In the genomic region with DNA sequence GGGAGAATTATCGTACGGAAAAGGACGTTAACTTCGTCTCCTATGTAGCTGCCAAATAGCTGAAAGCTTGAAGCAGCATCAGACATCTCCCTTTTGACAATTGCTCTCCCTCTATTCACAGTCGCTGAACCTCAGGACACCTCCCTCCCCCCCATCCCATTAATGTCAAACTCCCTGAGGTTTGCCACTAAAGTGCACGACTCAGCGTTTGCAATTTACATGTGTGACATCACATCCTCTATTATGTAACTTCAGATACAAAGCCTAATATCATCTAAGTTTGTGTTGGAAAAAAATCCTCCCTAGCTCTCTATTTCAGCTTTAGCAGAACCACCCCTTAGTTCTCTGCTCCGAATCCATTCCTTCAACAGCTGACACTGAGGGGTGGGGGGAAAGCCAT, we compare ENCODE assay signal across 12 cellular contexts. TPM values are rescaled to one million over a fixed set of nuclear protein-coding genes. Genes with fewer than 3 reads are reported as not detected.
DNase-seq lines count a peak whose midpoint lies in the region; ATAC-seq, FAIRE-seq and TF ChIP-seq lines count a peak whose summit lies in the region.
"Had no signal": no experiment of that assay in that cellular context is flagged by ENCODE, and none has a peak within 500 bp of the region (broad histone marks: within the 10 kb centered on the region; RNA-seq: fewer than 3 reads in every experiment).

No MANE protein-coding gene starts in this region.

- dilution Hi-C loops in keratinocyte (cut with MboI; ENCODE audit: extremely low pct_ligation_motif_present, low sequenced_read_pairs): no loop called here

- intact Hi-C loops in upper lobe of right lung (cut with DNase I): no loop called here

- H3K9ac ChIP-seq in adipocyte (ENCODE audit: low read length) (no peak overlapping the region), keratinocyte (ENCODE audit: control insufficient read depth, extremely low read depth, insufficient read depth, low read length) (no peak overlapping the region)

- peak overlapping the region; percentile 40 for H2AFZ ChIP-seq in keratinocyte (ENCODE audit: control insufficient read depth, low read length)

- no peaks in the 10 kb centered on the region for H3K79me2 ChIP-seq in keratinocyte (ENCODE audit: control insufficient read depth, insufficient read depth, low read length)

- H3K27me3 ChIP-seq in adipocyte (replicated peaks; ENCODE audit: control insufficient read depth, insufficient read depth, low read length) (no peaks in the 10 kb centered on the region), keratinocyte (ENCODE audit: control insufficient read depth, extremely low read depth, insufficient read depth, low read length) (peaks cover 12% of the 10 kb centered on the region), upper lobe of right lung (no peaks in the 10 kb centered on the region), WERI-Rb-1 (ENCODE audit: insufficient read depth, low read depth, severe bottlenecking) (peaks cover 14% of the 10 kb centered on the region)

- DNase-seq in stimulated activated CD4-positive, alpha-beta T cell treated with anti-CD3 and anti-CD28 coated beads, Interleukin-2, amount 100 ng/mL, for 4 hours (ENCODE audit: low read depth): peak; percentile 24
- DNase-seq in stimulated activated CD4-positive, alpha-beta T cell treated with anti-CD3 and anti-CD28 coated beads, Interleukin-2, amount 100 ng/mL, for 48 hours: no peak
- DNase-seq in adipocyte (ENCODE audit: low read depth) (peak; percentile 12), keratinocyte (ENCODE audit: low read depth, low spot score) (no peak), upper lobe of right lung (no peak), NCI-H1694 (lab: John Stamatoyannopoulos, UW) (no peak), WERI-Rb-1 (no peak), COR-L47 (lab: John Stamatoyannopoulos, UW) (no peak)
- DNase-seq: mesendoderm, NCI-H2171, SHP77 had no signal

- H3K9me3 ChIP-seq in adipocyte (ENCODE audit: control insufficient read depth, low read length) (no peaks in the 10 kb centered on the region), keratinocyte (ENCODE audit: control insufficient read depth, low read depth, low read length) (no peaks in the 10 kb centered on the region), upper lobe of right lung (no peaks in the 10 kb centered on the region), WERI-Rb-1 (ENCODE audit: severe bottlenecking) (no peaks in the 10 kb centered on the region)

- no peaks in the 10 kb centered on the region for H4K20me1 ChIP-seq in keratinocyte (ENCODE audit: control insufficient read depth, extremely low read depth, insufficient read depth, low read length)

- H3K36me3 ChIP-seq in adipocyte (ENCODE audit: control insufficient read depth, insufficient read depth, low read length, severe bottlenecking) (no peaks in the 10 kb centered on the region), keratinocyte (ENCODE audit: control insufficient read depth in 2 of 2, extremely low read depth in 1 of 2, insufficient read depth in 2 of 2, low read length in 2 of 2) (no peaks in the 10 kb centered on the region), upper lobe of right lung (no peaks in the 10 kb centered on the region), WERI-Rb-1 (no peaks in the 10 kb centered on the region)

- no peak overlapping the region for H3K27ac ChIP-seq in keratinocyte (ENCODE audit: control insufficient read depth, insufficient read depth, low read length)
- H3K27ac ChIP-seq in upper lobe of right lung: peak overlapping the region; percentile 13
- no peak overlapping the region for H3K27ac ChIP-seq in WERI-Rb-1

- peak overlapping the region; percentile 49 for H3K4me2 ChIP-seq in keratinocyte (ENCODE audit: control insufficient read depth, extremely low read depth, insufficient read depth, low read depth, low read length)

- ATAC-seq in upper lobe of right lung: no peak

- peaks cover 14% of the 10 kb centered on the region for H3K4me1 ChIP-seq in adipocyte (ENCODE audit: control insufficient read depth, insufficient read depth, low read length)
- peaks cover 11% of the 10 kb centered on the region for H3K4me1 ChIP-seq in keratinocyte (ENCODE audit: control insufficient read depth, extremely low read depth, insufficient read depth, low read length)
- peaks cover 16% of the 10 kb centered on the region for H3K4me1 ChIP-seq in upper lobe of right lung

- H3K4me3 ChIP-seq in adipocyte (ENCODE audit: low read length) (peak overlapping the region; percentile 62), keratinocyte (ENCODE audit: control insufficient read depth in 2 of 3, extremely low read depth in 1 of 3, insufficient read depth in 2 of 3, low read depth in 1 of 3, low read length in 3 of 3) (peak overlapping the region in 1 of 3 experiments; percentile 13), upper lobe of right lung (no peak overlapping the region), WERI-Rb-1 (ENCODE audit: low read depth, low read length) (no peak overlapping the region)

- TF ChIP-seq CTCF in keratinocyte (optimal IDR thresholded peaks at IDR 0.05 in 1 of 3, IDR thresholded peaks at IDR 0.05 in 1 of 3, conservative IDR thresholded peaks at IDR 0.05 in 1 of 3; ENCODE audit: extremely low read depth in 1 of 3, insufficient read depth in 2 of 3, low read length in 3 of 3): no peak
- no peak for TF ChIP-seq CTCF in upper lobe of right lung (IDR thresholded peaks at IDR 0.05)
- TF ChIP-seq CTCF in WERI-Rb-1 (IDR thresholded peaks at IDR 0.05; ENCODE audit: low read depth, low read length): no peak

- FAIRE-seq in keratinocyte (lab: Jason Lieb, UNC): peak; percentile 87
- FAIRE-seq: GM12891 had no signal

- H3K9me1 ChIP-seq in keratinocyte (ENCODE audit: control insufficient read depth, extremely low read depth, insufficient read depth, low read length): no peaks in the 10 kb centered on the region

RNA-seq across cellular contexts. Expression of gene NR3C2, which starts 5.5 kb away (rescaled TPM):
- polyA plus RNA-seq in keratinocyte: 0.65 to 1.8 TPM (median 1.5 TPM) in 3 replicates
- polyA plus RNA-seq in keratinocyte (2011; ENCODE audit: low read depth): 0.41 TPM
- 0.84 and 1.2 TPM in 2 replicates for polyA plus RNA-seq in keratinocyte (2011; cell fraction: cytosol; rRNA removed)
- polyA plus RNA-seq in keratinocyte (2011; cell fraction: nucleus; rRNA removed): 3.1 and 3.7 TPM in 2 replicates
- polyA plus RNA-seq in keratinocyte (2012; ENCODE audit: low replicate concordance): 0.31 and 0.46 TPM in 2 replicates
- 1.7 to 6.8 TPM (median 4.9 TPM) in 3 replicates for polyA minus RNA-seq in keratinocyte
- 1.3 TPM for polyA minus RNA-seq in keratinocyte (2011; cell fraction: cytosol; rRNA and poly(A)+ RNA removed)
- polyA minus RNA-seq in keratinocyte (2011; cell fraction: nucleus; rRNA and poly(A)+ RNA removed): 3.9 and 7.9 TPM in 2 replicates
- total RNA-seq in upper lobe of right lung: 25.9 TPM

Comparison
In these comparisons a context has a peak if more than half of its experiments do, and no peak if none do; other contexts are left out.
1. DNase-seq: peak in stimulated activated CD4-positive, alpha-beta T cell treated with anti-CD3 and anti-CD28 coated beads, Interleukin-2, amount 100 ng/mL, for 4 hours (single experiment) and adipocyte (single experiment); none in stimulated activated CD4-positive, alpha-beta T cell treated with anti-CD3 and anti-CD28 coated beads, Interleukin-2, amount 100 ng/mL, for 48 hours (0 of 2), keratinocyte (single experiment), upper lobe of right lung (single experiment), NCI-H1694 (single experiment), WERI-Rb-1 (single experiment) and COR-L47 (single experiment).